7 cellular contexts compared by ENCODE assay signal in genomic region chr5:43547532-43547931, GRCh38.
"Had no signal": no experiment of that assay in that cellular context is flagged by ENCODE, and none has a peak within 500 bp of the region (broad histone marks: within the 10 kb centered on the region; RNA-seq: fewer than 3 reads in every experiment).

No MANE protein-coding gene starts in this region.

- H3K4me3 ChIP-seq: GM23338, HAP-1 had no signal

- H3K4me3 Mint-ChIP-seq: GM23338 had no signal

- H3K4me2 ChIP-seq: GM23338 had no signal

- H3K4me1 Mint-ChIP-seq: GM23338 had no signal

- H2AFZ ChIP-seq: GM23338 had no signal

- DNase-seq: H7, KBM-7 had no signal

- H3K27me3 Mint-ChIP-seq: IgD-negative memory B cell had no signal

- H3K9me3 Mint-ChIP-seq: GM23338, IgD-negative memory B cell had no signal

- FAIRE-seq: H1, HepG2 had no signal

- H3K27ac Mint-ChIP-seq: GM23338, IgD-negative memory B cell had no signal

- H3K9me3 ChIP-seq: HAP-1 had no signal
